In the genomic region with DNA sequence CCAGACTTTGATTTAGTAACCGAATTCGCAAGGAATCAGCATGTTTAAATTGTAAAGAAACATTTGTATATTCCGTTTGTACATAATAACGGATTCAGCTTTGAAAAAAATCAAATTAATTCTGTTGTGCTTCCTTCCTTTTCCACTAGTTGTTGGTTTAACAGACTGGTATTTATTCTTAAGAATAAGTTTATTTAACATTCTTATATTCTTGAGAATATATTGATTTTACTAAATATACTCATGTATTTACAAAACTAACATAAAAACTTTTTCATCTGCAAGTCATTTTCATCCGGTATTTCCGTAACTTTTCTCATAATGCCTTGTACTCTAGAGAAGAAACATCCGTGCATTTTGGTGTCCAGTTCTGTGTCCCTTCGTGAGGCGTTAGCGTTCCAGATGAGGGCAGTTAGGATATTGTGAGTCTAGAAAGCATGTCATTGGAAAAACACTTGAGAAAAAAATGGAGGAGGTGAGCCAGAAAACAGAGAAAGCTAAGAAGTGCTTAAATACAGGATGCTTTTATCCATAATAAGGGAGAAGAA, we compare ENCODE assay signal across 8 cellular contexts. TPM values are rescaled to one million over a fixed set of nuclear protein-coding genes. Genes with fewer than 3 reads are reported as not detected.
DNase-seq lines count a peak whose midpoint lies in the region; ATAC-seq and TF ChIP-seq lines count a peak whose summit lies in the region.

No MANE protein-coding gene starts in this region.

- peak in 1 of 2 experiments; percentile 9 for TF ChIP-seq CTCF in Caco-2 (IDR thresholded peaks at IDR 0.05; ENCODE audit: insufficient read depth in 1 of 2, low read depth in 1 of 2, low read length in 1 of 2, severe bottlenecking in 1 of 2, unreplicated experiment in 1 of 2)

- intact Hi-C loops in Caco-2 (cut with micrococcal nuclease; ENCODE audit: unreplicated experiment) = loop anchor here (10.0 kb wide), 1 partner anchor 298 kb away; a partner anchor contains a TSS
- intact Hi-C loops in dendritic cell treated with granulocyte-macrophage colony-stimulating factor and Interleukin-4, amounts not matched to agents 40 ng/mL and 50 ng/mL, for 4 days (cut with micrococcal nuclease) = no loop called here
- intact Hi-C loops in naive thymus-derived CD4-positive, alpha-beta T cell (cut with micrococcal nuclease) = loop anchor here (2.0 to 10.0 kb wide), 5 partner anchors 26 to 1255 kb away; a partner anchor contains a TSS

- POLR2A ChIA-PET in Caco-2 (lab: Charles Lee) = interaction anchor here (0.6 to 0.7 kb wide), 2 partner anchors 43 to 257 kb away, joined by 3 to 4 read pairs; no protein-coding TSS in a partner anchor
- POLR2A ChIA-PET in naive thymus-derived CD4-positive, alpha-beta T cell (lab: Charles Lee) = interaction anchor here (0.7 to 4.2 kb wide), 7 partner anchors 10 to 1194 kb away, joined by 3 to 23 read pairs (median 4); a partner anchor contains a TSS

- H3K36me3 Mint-ChIP-seq in Caco-2 (ENCODE audit: insufficient read depth, unreplicated experiment) = peaks cover 5% of the 10 kb centered on the region
- H3K36me3 Mint-ChIP-seq in dendritic cell treated with granulocyte-macrophage colony-stimulating factor and Interleukin-4, amounts not matched to agents 40 ng/mL and 50 ng/mL, for 4 days (ENCODE audit: low read depth) = peaks cover 35% of the 10 kb centered on the region
- peaks cover 0 to 20% (median 8%) of the 10 kb centered on the region in 5 donors for H3K36me3 Mint-ChIP-seq in naive thymus-derived CD4-positive, alpha-beta T cell

- DNase-seq in Caco-2 = no peak
- DNase-seq in NCI-H2029 treated with DMSO at 0.1 percent for 48 hours (lab: John Stamatoyannopoulos, UW) = peak; percentile 37
- DNase-seq in naive thymus-derived CD4-positive, alpha-beta T cell = no peak
- no peak for DNase-seq in AG08395 (ENCODE audit: low spot score)
- DNase-seq in mesenteric fat pad (ENCODE audit: low spot score) = no peak
- DNase-seq in nucleus accumbens (lab: John Stamatoyannopoulos, UW) = no peak

- no peaks in the 10 kb centered on the region for H3K27me3 ChIP-seq in Caco-2 (replicated peaks; ENCODE audit: control insufficient read depth, insufficient read depth, low read length)
- no peaks in the 10 kb centered on the region for H3K27me3 ChIP-seq in naive thymus-derived CD4-positive, alpha-beta T cell (ENCODE audit: control insufficient read depth in 2 of 2, insufficient read depth in 2 of 2, low read length in 2 of 2)

- CTCF ChIA-PET in Caco-2 (lab: Charles Lee) = interaction anchor here (0.6 to 0.9 kb wide), 3 partner anchors 16 to 170 kb away, joined by 3 to 7 read pairs (median 6); a partner anchor contains a TSS
- CTCF ChIA-PET in naive thymus-derived CD4-positive, alpha-beta T cell (lab: Charles Lee) = interaction anchor here (0.6 to 2.0 kb wide), 3 partner anchors 165 to 222 kb away, joined by 3 to 5 read pairs (median 3); no protein-coding TSS in a partner anchor

- peak overlapping the region; percentile 0 for H3K27ac Mint-ChIP-seq in Caco-2 (ENCODE audit: unreplicated experiment)
- peak overlapping the region; percentile 98 for H3K27ac Mint-ChIP-seq in dendritic cell treated with granulocyte-macrophage colony-stimulating factor and Interleukin-4, amounts not matched to agents 40 ng/mL and 50 ng/mL, for 4 days
- H3K27ac Mint-ChIP-seq in naive thymus-derived CD4-positive, alpha-beta T cell = peak overlapping the region; percentile 71 to 91 (median 87)

- peaks cover 18% of the 10 kb centered on the region for H3K4me1 Mint-ChIP-seq in Caco-2 (ENCODE audit: low read depth, unreplicated experiment)
- peaks cover 51% of the 10 kb centered on the region for H3K4me1 Mint-ChIP-seq in dendritic cell treated with granulocyte-macrophage colony-stimulating factor and Interleukin-4, amounts not matched to agents 40 ng/mL and 50 ng/mL, for 4 days (ENCODE audit: low read depth)
- peaks cover 29 to 58% (median 54%) of the 10 kb centered on the region in 7 donors for H3K4me1 Mint-ChIP-seq in naive thymus-derived CD4-positive, alpha-beta T cell

- no TSS peak for BruUV-seq in Caco-2 (replicated peaks; lab: Mats Ljungman, UMichigan)

- no peaks in the 10 kb centered on the region for H3K9me3 Mint-ChIP-seq in Caco-2 (ENCODE audit: unreplicated experiment)
- no peaks in the 10 kb centered on the region for H3K9me3 Mint-ChIP-seq in dendritic cell treated with granulocyte-macrophage colony-stimulating factor and Interleukin-4, amounts not matched to agents 40 ng/mL and 50 ng/mL, for 4 days
- peaks cover 0 to 2% (median 0%) of the 10 kb centered on the region in 11 donors for H3K9me3 Mint-ChIP-seq in naive thymus-derived CD4-positive, alpha-beta T cell

- H3K36me3 ChIP-seq in Caco-2 (ENCODE audit: control insufficient read depth, insufficient read depth, low read length) = no peaks in the 10 kb centered on the region
- peaks cover 4 to 11% (median 4%) of the 10 kb centered on the region in 3 experiments for H3K36me3 ChIP-seq in naive thymus-derived CD4-positive, alpha-beta T cell (ENCODE audit: control insufficient read depth in 2 of 3, insufficient read depth in 3 of 3, low read length in 3 of 3)

- H3K27me3 Mint-ChIP-seq in Caco-2 (ENCODE audit: insufficient read depth, unreplicated experiment) = no peaks in the 10 kb centered on the region
- no peaks in the 10 kb centered on the region for H3K27me3 Mint-ChIP-seq in dendritic cell treated with granulocyte-macrophage colony-stimulating factor and Interleukin-4, amounts not matched to agents 40 ng/mL and 50 ng/mL, for 4 days
- H3K27me3 Mint-ChIP-seq in naive thymus-derived CD4-positive, alpha-beta T cell = no peaks in the 10 kb centered on the region

- H3K4me3 Mint-ChIP-seq in Caco-2 (ENCODE audit: unreplicated experiment) = peak overlapping the region; percentile 72
- H3K4me3 Mint-ChIP-seq in dendritic cell treated with granulocyte-macrophage colony-stimulating factor and Interleukin-4, amounts not matched to agents 40 ng/mL and 50 ng/mL, for 4 days = peak overlapping the region; percentile 84
- peak overlapping the region; percentile 82 to 96 (median 92) for H3K4me3 Mint-ChIP-seq in naive thymus-derived CD4-positive, alpha-beta T cell

- no peak for ATAC-seq in naive thymus-derived CD4-positive, alpha-beta T cell
- no peak for ATAC-seq in HG02588 (IDR thresholded peaks at IDR 0.05; ENCODE audit: unreplicated experiment)

- no peaks in the 10 kb centered on the region; the same call in 1 of the 2 replicates for H3K4me1 ChIP-seq in Caco-2
- peaks cover 30 to 31% of the 10 kb centered on the region in 2 donors for H3K4me1 ChIP-seq in naive thymus-derived CD4-positive, alpha-beta T cell (ENCODE audit: control insufficient read depth in 2 of 2, insufficient read depth in 2 of 2, low read length in 2 of 2)

- H3K9me3 ChIP-seq in Caco-2 = no peaks in the 10 kb centered on the region
- H3K9me3 ChIP-seq in naive thymus-derived CD4-positive, alpha-beta T cell (ENCODE audit: control insufficient read depth in 2 of 3, low read length in 3 of 3) = no peaks in the 10 kb centered on the region

- H3K27ac ChIP-seq in naive thymus-derived CD4-positive, alpha-beta T cell (ENCODE audit: low read depth, low read length) = peak overlapping the region; percentile 76

- peak overlapping the region; percentile 90 for H3K4me3 ChIP-seq in Caco-2 (ENCODE audit: low read depth, low read length)
- peak overlapping the region; percentile 76 for H3K4me3 ChIP-seq in naive thymus-derived CD4-positive, alpha-beta T cell (ENCODE audit: low read length)

RNA-seq across cellular contexts. Expression of a gene that starts 1.6 kb away (rescaled TPM):
- total RNA-seq in Caco-2 (2022) (46.5 and 51.7 TPM in 2 replicates), mesenteric fat pad (24.5 TPM)
- total RNA-seq in naive thymus-derived CD4-positive, alpha-beta T cell = 10 to 100 TPM; 31.2 to 47.6 (median 37.8) TPM
- 10 to 100 TPM; 21.8 to 61.8 TPM for polyA plus RNA-seq in naive thymus-derived CD4-positive, alpha-beta T cell

RNA-seq across cellular contexts. Expression of a gene that starts 16.1 kb away (rescaled TPM):
- total RNA-seq in Caco-2 (2022) (0.65 and 0.75 TPM in 2 replicates), mesenteric fat pad (0.61 TPM)
- total RNA-seq in naive thymus-derived CD4-positive, alpha-beta T cell = 1 to 10 TPM in 1 of 5 experiments, under 1 TPM in 4; 0.24 to 1.6 (median 0.44) TPM
- under 1 TPM in 1 of 2 donors, not detected in 1; 0.23 TPM for polyA plus RNA-seq in naive thymus-derived CD4-positive, alpha-beta T cell

Comparison
In these comparisons a context has a peak if more than half of its experiments do, and no peak if none do; other contexts are left out.
1. H3K27ac Mint-ChIP-seq: peak in every context shown above with its lines; median percentile 98 in dendritic cell treated with granulocyte-macrophage colony-stimulating factor and Interleukin-4, amounts not matched to agents 40 ng/mL and 50 ng/mL, for 4 days; 87 in naive thymus-derived CD4-positive, alpha-beta T cell; 0 in Caco-2.